ENCODE assay signal across 10 cellular contexts in the genomic region with DNA sequence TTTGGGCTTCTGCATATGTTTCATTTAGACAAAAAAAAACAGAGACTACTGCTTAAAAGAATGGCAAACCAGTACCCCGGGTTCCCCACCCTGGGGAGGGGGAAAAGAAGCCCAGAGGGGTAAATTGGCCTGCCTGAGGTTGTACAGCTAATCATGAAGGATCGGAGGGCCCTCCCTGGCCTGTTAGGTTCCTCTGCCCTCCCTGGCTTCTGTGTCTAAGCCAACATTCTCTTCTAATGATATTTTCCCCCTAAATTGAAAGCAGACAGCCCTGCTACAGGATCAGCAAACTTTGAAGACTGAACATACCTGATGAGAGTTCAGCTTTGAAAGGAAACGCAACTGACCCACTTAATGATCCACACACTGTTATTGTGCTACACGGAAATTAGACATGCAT. TPM values are rescaled to one million over a fixed set of nuclear protein-coding genes. Genes with fewer than 3 reads are reported as not detected.
DNase-seq lines count a peak whose midpoint lies in the region; ATAC-seq and TF ChIP-seq lines count a peak whose summit lies in the region.
"Had no signal": no experiment of that assay in that cellular context is flagged by ENCODE, and none has a peak within 500 bp of the region (broad histone marks: within the 10 kb centered on the region; RNA-seq: fewer than 3 reads in every experiment).

No MANE protein-coding gene starts in this region.

- H3K36me3 ChIP-seq in left lung (peaks cover 0 to 10% of the 10 kb centered on the region in 2 donors), stomach smooth muscle (ENCODE audit: control insufficient read depth in 2 of 2, insufficient read depth in 2 of 2, low read length in 2 of 2) (no peaks in the 10 kb centered on the region)

- no peaks in the 10 kb centered on the region for H3K27me3 Mint-ChIP-seq in activated CD4-positive, alpha-beta T cell treated with anti-CD3 and anti-CD28 coated beads for 36 hours
- no peaks in the 10 kb centered on the region for H3K27me3 Mint-ChIP-seq in activated naive CD8-positive, alpha-beta T cell treated with anti-CD3 and anti-CD28 coated beads, Interleukin-2, amount 50 U/mL, for 24 hours

- TF ChIP-seq CTCF in left lung (IDR thresholded peaks at IDR 0.05) = no peak

- peak overlapping the region; percentile 42 to 84 for H3K9ac ChIP-seq in stomach smooth muscle (ENCODE audit: low read length in 2 of 2)
- H3K9ac ChIP-seq: parathyroid adenoma had no signal

- H3K4me1 Mint-ChIP-seq in activated CD4-positive, alpha-beta T cell treated with anti-CD3 and anti-CD28 coated beads for 36 hours = peaks cover 59% of the 10 kb centered on the region
- peaks cover 73% of the 10 kb centered on the region for H3K4me1 Mint-ChIP-seq in activated naive CD8-positive, alpha-beta T cell treated with anti-CD3 and anti-CD28 coated beads, Interleukin-2, amount 50 U/mL, for 24 hours

- H3K9me3 ChIP-seq in left lung = no peaks in the 10 kb centered on the region
- H3K9me3 ChIP-seq in stomach smooth muscle (ENCODE audit: control insufficient read depth in 2 of 2, low read length in 2 of 2) = no peaks in the 10 kb centered on the region

- peak overlapping the region; percentile 68 to 88 for H3K4me3 ChIP-seq in left lung
- H3K4me3 ChIP-seq in stomach smooth muscle (ENCODE audit: low read length in 2 of 2) = peak overlapping the region; percentile 70 to 90

- CTCF ChIA-PET in activated CD4-positive, alpha-beta T cell treated with anti-CD3 and anti-CD28 coated beads for 36 hours (lab: Charles Lee) = interaction anchor here (0.7 to 2.1 kb wide), 8 partner anchors 9 to 413 kb away, joined by 3 to 8 read pairs (median 3); a partner anchor contains a TSS

- POLR2A ChIA-PET in activated CD4-positive, alpha-beta T cell treated with anti-CD3 and anti-CD28 coated beads for 36 hours (lab: Charles Lee) = interaction anchor here (0.6 to 1.8 kb wide), 3 partner anchors 25 to 131 kb away, joined by 3 to 8 read pairs (median 7); no protein-coding TSS in a partner anchor

- peaks cover 10% of the 10 kb centered on the region for H3K36me3 Mint-ChIP-seq in activated CD4-positive, alpha-beta T cell treated with anti-CD3 and anti-CD28 coated beads for 36 hours (ENCODE audit: low read depth)
- H3K36me3 Mint-ChIP-seq in activated naive CD8-positive, alpha-beta T cell treated with anti-CD3 and anti-CD28 coated beads, Interleukin-2, amount 50 U/mL, for 24 hours (ENCODE audit: low read depth) = peaks cover 21% of the 10 kb centered on the region

- no peak for DNase-seq in activated CD4-positive, alpha-beta T cell treated with anti-CD3 and anti-CD28 coated beads for 36 hours
- no peak for DNase-seq in activated CD4-positive, alpha-beta T cell treated with anti-CD3 and anti-CD28 coated beads, Interleukin-2, amount 50 U/mL, for 4 hours
- DNase-seq in activated naive CD8-positive, alpha-beta T cell treated with anti-CD3 and anti-CD28 coated beads, Interleukin-2, amount 50 U/mL, for 24 hours = no peak
- no peak for DNase-seq in left lung
- no peak for DNase-seq in activated CD8-positive, alpha-beta memory T cell treated with anti-CD3 and anti-CD28 coated beads, Interleukin-2, amount 50 U/mL, for 48 hours
- DNase-seq in AG08395 (ENCODE audit: low spot score) = no peak
- DNase-seq in SIG-M5 treated with dmso at 0.1 percent for 504 hours (lab: John Stamatoyannopoulos, UW; ENCODE audit: unreplicated experiment) = no peak

- H3K4me1 ChIP-seq in left lung = peaks cover 41 to 82% of the 10 kb centered on the region in 2 donors
- H3K4me1 ChIP-seq in stomach smooth muscle (ENCODE audit: control insufficient read depth, insufficient read depth, low read length) = peaks cover 20% of the 10 kb centered on the region

- peak overlapping the region; percentile 18 for H3K4me3 Mint-ChIP-seq in activated CD4-positive, alpha-beta T cell treated with anti-CD3 and anti-CD28 coated beads for 36 hours
- peak overlapping the region; percentile 89 for H3K4me3 Mint-ChIP-seq in activated naive CD8-positive, alpha-beta T cell treated with anti-CD3 and anti-CD28 coated beads, Interleukin-2, amount 50 U/mL, for 24 hours

- no peak for ATAC-seq in activated CD4-positive, alpha-beta T cell treated with anti-CD3 and anti-CD28 coated beads for 36 hours
- no peak for ATAC-seq in activated naive CD8-positive, alpha-beta T cell treated with anti-CD3 and anti-CD28 coated beads, Interleukin-2, amount 50 U/mL, for 24 hours
- no peak for ATAC-seq in left lung

- intact Hi-C loops in activated CD4-positive, alpha-beta T cell treated with anti-CD3 and anti-CD28 coated beads for 36 hours (cut with DNase I, micrococcal nuclease) = loop anchor here (10.0 kb wide), 4 partner anchors 198 to 1048 kb away; a partner anchor contains a TSS
- intact Hi-C loops in left lung (cut with DNase I) = loop anchor here in 1 of 2 donors (5.0 kb wide), 1 partner anchor 56 kb away; no protein-coding TSS in a partner anchor

- no peak overlapping the region for H3K27ac Mint-ChIP-seq in activated CD4-positive, alpha-beta T cell treated with anti-CD3 and anti-CD28 coated beads for 36 hours
- H3K27ac Mint-ChIP-seq in activated naive CD8-positive, alpha-beta T cell treated with anti-CD3 and anti-CD28 coated beads, Interleukin-2, amount 50 U/mL, for 24 hours = peak overlapping the region; percentile 46
- H3K27ac Mint-ChIP-seq: activated T-helper 1 cell treated with anti-CD3 and anti-CD28 coated beads, Interleukin-12 subunit alpha, Interleukin-12 subunit beta, Interleukin-2, Interleukin-4 antibody, amounts not matched to agents 30 ng/mL and 10 ng/mL and 1 ng/mL, durations not matched to agents 14 hours and 24 hours and 36 hours had no signal

- no peaks in the 10 kb centered on the region for H3K9me3 Mint-ChIP-seq in activated CD4-positive, alpha-beta T cell treated with anti-CD3 and anti-CD28 coated beads for 36 hours (ENCODE audit: low read depth)
- no peaks in the 10 kb centered on the region for H3K9me3 Mint-ChIP-seq in activated naive CD8-positive, alpha-beta T cell treated with anti-CD3 and anti-CD28 coated beads, Interleukin-2, amount 50 U/mL, for 24 hours
- H3K9me3 Mint-ChIP-seq: activated T-helper 1 cell treated with anti-CD3 and anti-CD28 coated beads, Interleukin-12 subunit alpha, Interleukin-12 subunit beta, Interleukin-2, Interleukin-4 antibody, amounts not matched to agents 30 ng/mL and 10 ng/mL and 1 ng/mL, durations not matched to agents 14 hours and 24 hours and 36 hours had no signal

- H3K27me3 ChIP-seq in left lung (no peaks in the 10 kb centered on the region), stomach smooth muscle (ENCODE audit: control insufficient read depth in 1 of 2, insufficient read depth in 2 of 2, low read length in 2 of 2) (no peaks in the 10 kb centered on the region)

- H3K27ac ChIP-seq in left lung (peak overlapping the region; percentile 93 to 97), stomach smooth muscle (ENCODE audit: low read length) (peak overlapping the region; percentile 2)

RNA-seq across cellular contexts. Expression of a gene that starts 2.5 kb away (rescaled TPM):
- 1 to 10 TPM; 9.2 to 9.6 TPM for total RNA-seq in activated CD4-positive, alpha-beta T cell treated with anti-CD3 and anti-CD28 coated beads for 36 hours
- total RNA-seq in left lung = 10 to 100 TPM; 61.8 to 70.3 TPM

RNA-seq across cellular contexts. Expression of a gene that starts 56.0 kb away (rescaled TPM):
- 10 to 100 TPM; 16.6 to 16.7 TPM for total RNA-seq in activated CD4-positive, alpha-beta T cell treated with anti-CD3 and anti-CD28 coated beads for 36 hours
- total RNA-seq in left lung = 10 to 100 TPM; 14.9 to 19.3 TPM

Comparison
In these comparisons a context has a peak if more than half of its experiments do, and no peak if none do; other contexts are left out.
1. RNA of a gene that starts 2.5 kb away (total RNA-seq): 61.8 to 70.3 TPM in left lung; 9.2 to 9.6 TPM in activated CD4-positive, alpha-beta T cell treated with anti-CD3 and anti-CD28 coated beads for 36 hours; every median in the first group is over 4 times any median in the second.